ENCODE assay signal across 17 cellular contexts in genomic region chr7:135933509-135934188, GRCh38. TPM values are rescaled to one million over a fixed set of nuclear protein-coding genes. Genes with fewer than 3 reads are reported as not detected.
DNase-seq lines count a peak whose midpoint lies in the region; ATAC-seq and TF ChIP-seq lines count a peak whose summit lies in the region.
"Had no signal": no experiment of that assay in that cellular context is flagged by ENCODE, and none has a peak within 500 bp of the region (broad histone marks: within the 10 kb centered on the region; RNA-seq: fewer than 3 reads in every experiment).

No MANE protein-coding gene starts in this region.

- H3K9me3 Mint-ChIP-seq in Calu3 (ENCODE audit: low read depth, unreplicated experiment), result peaks cover 2% of the 10 kb centered on the region
- H3K9me3 Mint-ChIP-seq in activated T-helper 17 cell treated with anti-CD3 and anti-CD28 coated beads, Interleukin-2, amount 50 U/mL, for 72 hours, result no peaks in the 10 kb centered on the region
- H3K9me3 Mint-ChIP-seq in natural killer cell treated with Interleukin-12 subunit alpha and Interleukin-12 subunit beta and Interleukin-15 and Interleukin-18, amount 100 ng/mL, for 72 hours, result no peaks in the 10 kb centered on the region
- H3K9me3 Mint-ChIP-seq: activated naive CD8-positive, alpha-beta T cell treated with anti-CD3 and anti-CD28 coated beads, Interleukin-2, amount 10 ng/mL, durations not matched to agents 7 days and 5 days; neural progenitor cell; T-helper 2 cell treated with Interferon-gamma antibody and Interleukin-4, amounts not matched to agents 5 μg/mL and 100 μg/mL, for 36 hours had no signal

- ATAC-seq in activated CD4-positive, CD25-positive, alpha-beta regulatory T cell treated with anti-CD3 and anti-CD28 coated beads, Interleukin-2, amount 50 U/mL, for 24 hours, result peak; percentile 38 to 55
- ATAC-seq in activated T-helper 17 cell treated with anti-CD3 and anti-CD28 coated beads, Interleukin-2, amount 50 U/mL, for 72 hours (replicated peaks), result peak; percentile 47
- peak; percentile 54 to 67 for ATAC-seq in natural killer cell treated with Interleukin-12 subunit alpha and Interleukin-12 subunit beta and Interleukin-15 and Interleukin-18, amount 100 ng/mL, for 72 hours

- intact Hi-C loops in Calu3 (cut with micrococcal nuclease; ENCODE audit: unreplicated experiment), result no loop called here

- no peak for DNase-seq in activated CD4-positive, CD25-positive, alpha-beta regulatory T cell (lab: John Stamatoyannopoulos, UW)
- no peak for DNase-seq in Calu3
- DNase-seq in natural killer cell treated with Interleukin-12 subunit alpha and Interleukin-12 subunit beta and Interleukin-15 and Interleukin-18, amount 100 ng/mL, for 72 hours (ENCODE audit: low spot score), result no peak
- DNase-seq in mucosa of gallbladder (ENCODE audit: low spot score), result no peak
- DNase-seq in NCI-H1436 (lab: John Stamatoyannopoulos, UW), result no peak
- DNase-seq in SIG-M5 (lab: John Stamatoyannopoulos, UW), result no peak
- DNase-seq: activated CD8-positive, alpha-beta memory T cell treated with anti-CD3 and anti-CD28 coated beads for 24 hours; activated naive CD8-positive, alpha-beta T cell treated with anti-CD3 and anti-CD28 coated beads, Interleukin-2, amount 10 ng/mL, durations not matched to agents 7 days and 5 days; GOT3; heart left ventricle; KG1; NCI-H146; NCI-H69 had no signal

- no peak for TF ChIP-seq CTCF in Calu3 (IDR thresholded peaks at IDR 0.05; ENCODE audit: unreplicated experiment)

- no peaks in the 10 kb centered on the region for H3K27me3 Mint-ChIP-seq in Calu3 (ENCODE audit: unreplicated experiment)
- no peaks in the 10 kb centered on the region for H3K27me3 Mint-ChIP-seq in activated T-helper 17 cell treated with anti-CD3 and anti-CD28 coated beads, Interleukin-2, amount 50 U/mL, for 72 hours
- H3K27me3 Mint-ChIP-seq in natural killer cell treated with Interleukin-12 subunit alpha and Interleukin-12 subunit beta and Interleukin-15 and Interleukin-18, amount 100 ng/mL, for 72 hours, result no peaks in the 10 kb centered on the region
- H3K27me3 Mint-ChIP-seq: activated naive CD8-positive, alpha-beta T cell treated with anti-CD3 and anti-CD28 coated beads, Interleukin-2, amount 10 ng/mL, durations not matched to agents 7 days and 5 days had no signal

- peak overlapping the region; percentile 5 for H3K27ac Mint-ChIP-seq in Calu3 (ENCODE audit: unreplicated experiment)
- peak overlapping the region; percentile 37 for H3K27ac Mint-ChIP-seq in activated T-helper 17 cell treated with anti-CD3 and anti-CD28 coated beads, Interleukin-2, amount 50 U/mL, for 72 hours
- H3K27ac Mint-ChIP-seq in natural killer cell treated with Interleukin-12 subunit alpha and Interleukin-12 subunit beta and Interleukin-15 and Interleukin-18, amount 100 ng/mL, for 72 hours, result peak overlapping the region; percentile 11 to 32
- H3K27ac Mint-ChIP-seq: activated naive CD8-positive, alpha-beta T cell treated with anti-CD3 and anti-CD28 coated beads, Interleukin-2, amount 10 ng/mL, durations not matched to agents 7 days and 5 days; neural progenitor cell; T-helper 2 cell treated with Interferon-gamma antibody and Interleukin-4, amounts not matched to agents 5 μg/mL and 100 μg/mL, for 36 hours had no signal

- no peak overlapping the region for H3K4me3 Mint-ChIP-seq in Calu3 (ENCODE audit: low read depth, unreplicated experiment)
- H3K4me3 Mint-ChIP-seq in activated T-helper 17 cell treated with anti-CD3 and anti-CD28 coated beads, Interleukin-2, amount 50 U/mL, for 72 hours, result no peak overlapping the region
- H3K4me3 Mint-ChIP-seq in natural killer cell treated with Interleukin-12 subunit alpha and Interleukin-12 subunit beta and Interleukin-15 and Interleukin-18, amount 100 ng/mL, for 72 hours, result peak overlapping the region; percentile 25
- H3K4me3 Mint-ChIP-seq: activated naive CD8-positive, alpha-beta T cell treated with anti-CD3 and anti-CD28 coated beads, Interleukin-2, amount 10 ng/mL, durations not matched to agents 7 days and 5 days; neural progenitor cell; T-helper 2 cell treated with Interferon-gamma antibody and Interleukin-4, amounts not matched to agents 5 μg/mL and 100 μg/mL, for 36 hours had no signal

- CTCF ChIA-PET in Calu3 (lab: Charles Lee), result no interaction called here

- peaks cover 41% of the 10 kb centered on the region for H3K4me1 Mint-ChIP-seq in Calu3 (ENCODE audit: low read depth, unreplicated experiment)
- peaks cover 52% of the 10 kb centered on the region for H3K4me1 Mint-ChIP-seq in activated T-helper 17 cell treated with anti-CD3 and anti-CD28 coated beads, Interleukin-2, amount 50 U/mL, for 72 hours
- peaks cover 65 to 75% of the 10 kb centered on the region in 2 donors for H3K4me1 Mint-ChIP-seq in natural killer cell treated with Interleukin-12 subunit alpha and Interleukin-12 subunit beta and Interleukin-15 and Interleukin-18, amount 100 ng/mL, for 72 hours (ENCODE audit: low read depth in 2 of 2)

- no TSS peak for BruUV-seq in Calu3 (replicated peaks; lab: Mats Ljungman, UMichigan)

- peaks cover 5% of the 10 kb centered on the region for H3K36me3 Mint-ChIP-seq in Calu3 (ENCODE audit: insufficient read depth, unreplicated experiment)
- peaks cover 27% of the 10 kb centered on the region for H3K36me3 Mint-ChIP-seq in activated T-helper 17 cell treated with anti-CD3 and anti-CD28 coated beads, Interleukin-2, amount 50 U/mL, for 72 hours (ENCODE audit: low read depth)
- H3K36me3 Mint-ChIP-seq in natural killer cell treated with Interleukin-12 subunit alpha and Interleukin-12 subunit beta and Interleukin-15 and Interleukin-18, amount 100 ng/mL, for 72 hours, result peaks cover 11% of the 10 kb centered on the region

RNA-seq across cellular contexts. Expression of gene MTPN, which starts 43.5 kb away (rescaled TPM):
- total RNA-seq in Calu3 (2022) (122 TPM in 2 replicates), mucosa of gallbladder (110 TPM)
- total RNA-seq in activated T-helper 17 cell treated with anti-CD3 and anti-CD28 coated beads, Interleukin-2, amount 50 U/mL, for 72 hours, result 100 to 1,000 TPM in 1 of 2 donors, 10 to 100 TPM in 1; 99.7 to 149 TPM
- total RNA-seq in natural killer cell treated with Interleukin-12 subunit alpha and Interleukin-12 subunit beta and Interleukin-15 and Interleukin-18, amount 100 ng/mL, for 72 hours, result 100 to 1,000 TPM; 148 to 190 TPM
